ENCODE assay signal across 1 cellular context in the genomic region with DNA sequence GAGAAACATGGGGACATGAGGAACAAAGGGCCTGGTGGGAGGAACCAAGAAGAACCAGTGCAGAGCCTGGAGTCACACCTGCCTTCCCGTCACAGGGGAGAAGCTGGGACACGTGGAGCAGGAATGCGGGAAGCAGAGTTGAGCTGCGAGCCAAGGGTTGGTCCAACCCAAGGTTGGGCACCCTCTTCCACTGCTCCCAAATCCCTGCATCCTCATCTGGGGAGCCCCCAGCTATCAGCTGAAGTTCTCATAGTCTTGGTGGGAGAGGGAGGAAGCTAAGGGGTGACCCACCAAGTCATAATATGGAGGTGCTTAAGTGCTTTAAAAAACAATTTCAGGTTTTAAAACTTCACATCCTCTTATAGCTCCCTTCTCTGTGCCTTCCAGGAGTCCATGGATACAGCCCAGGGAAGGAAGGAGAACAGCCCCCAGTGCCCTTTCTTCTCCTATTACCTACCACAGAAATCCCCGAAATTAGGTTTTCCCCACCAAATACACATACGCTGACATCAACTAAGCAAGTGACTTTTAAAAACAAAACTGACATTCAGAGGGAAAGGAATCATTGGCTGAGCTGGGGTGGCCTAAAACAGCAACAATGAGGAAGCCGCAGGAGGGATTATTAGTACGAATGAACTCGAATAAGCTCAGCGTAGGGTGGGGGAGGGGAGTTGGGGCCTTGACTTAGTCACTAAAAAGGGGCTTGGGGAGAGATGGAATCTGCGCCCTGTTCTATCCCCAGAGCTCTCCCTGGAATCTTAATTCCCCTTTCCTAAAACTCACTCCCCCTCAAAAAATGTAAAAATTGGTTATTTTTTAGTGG.
TF ChIP-seq lines count a peak whose summit lies in the region.

No MANE protein-coding gene starts in this region.

TF ChIP-seq in GM23338, 12 proteins besides CTCF, POLR2A, EP300 and RAD21 (continued from another document):
- TF ChIP-seq, protein P1, sequence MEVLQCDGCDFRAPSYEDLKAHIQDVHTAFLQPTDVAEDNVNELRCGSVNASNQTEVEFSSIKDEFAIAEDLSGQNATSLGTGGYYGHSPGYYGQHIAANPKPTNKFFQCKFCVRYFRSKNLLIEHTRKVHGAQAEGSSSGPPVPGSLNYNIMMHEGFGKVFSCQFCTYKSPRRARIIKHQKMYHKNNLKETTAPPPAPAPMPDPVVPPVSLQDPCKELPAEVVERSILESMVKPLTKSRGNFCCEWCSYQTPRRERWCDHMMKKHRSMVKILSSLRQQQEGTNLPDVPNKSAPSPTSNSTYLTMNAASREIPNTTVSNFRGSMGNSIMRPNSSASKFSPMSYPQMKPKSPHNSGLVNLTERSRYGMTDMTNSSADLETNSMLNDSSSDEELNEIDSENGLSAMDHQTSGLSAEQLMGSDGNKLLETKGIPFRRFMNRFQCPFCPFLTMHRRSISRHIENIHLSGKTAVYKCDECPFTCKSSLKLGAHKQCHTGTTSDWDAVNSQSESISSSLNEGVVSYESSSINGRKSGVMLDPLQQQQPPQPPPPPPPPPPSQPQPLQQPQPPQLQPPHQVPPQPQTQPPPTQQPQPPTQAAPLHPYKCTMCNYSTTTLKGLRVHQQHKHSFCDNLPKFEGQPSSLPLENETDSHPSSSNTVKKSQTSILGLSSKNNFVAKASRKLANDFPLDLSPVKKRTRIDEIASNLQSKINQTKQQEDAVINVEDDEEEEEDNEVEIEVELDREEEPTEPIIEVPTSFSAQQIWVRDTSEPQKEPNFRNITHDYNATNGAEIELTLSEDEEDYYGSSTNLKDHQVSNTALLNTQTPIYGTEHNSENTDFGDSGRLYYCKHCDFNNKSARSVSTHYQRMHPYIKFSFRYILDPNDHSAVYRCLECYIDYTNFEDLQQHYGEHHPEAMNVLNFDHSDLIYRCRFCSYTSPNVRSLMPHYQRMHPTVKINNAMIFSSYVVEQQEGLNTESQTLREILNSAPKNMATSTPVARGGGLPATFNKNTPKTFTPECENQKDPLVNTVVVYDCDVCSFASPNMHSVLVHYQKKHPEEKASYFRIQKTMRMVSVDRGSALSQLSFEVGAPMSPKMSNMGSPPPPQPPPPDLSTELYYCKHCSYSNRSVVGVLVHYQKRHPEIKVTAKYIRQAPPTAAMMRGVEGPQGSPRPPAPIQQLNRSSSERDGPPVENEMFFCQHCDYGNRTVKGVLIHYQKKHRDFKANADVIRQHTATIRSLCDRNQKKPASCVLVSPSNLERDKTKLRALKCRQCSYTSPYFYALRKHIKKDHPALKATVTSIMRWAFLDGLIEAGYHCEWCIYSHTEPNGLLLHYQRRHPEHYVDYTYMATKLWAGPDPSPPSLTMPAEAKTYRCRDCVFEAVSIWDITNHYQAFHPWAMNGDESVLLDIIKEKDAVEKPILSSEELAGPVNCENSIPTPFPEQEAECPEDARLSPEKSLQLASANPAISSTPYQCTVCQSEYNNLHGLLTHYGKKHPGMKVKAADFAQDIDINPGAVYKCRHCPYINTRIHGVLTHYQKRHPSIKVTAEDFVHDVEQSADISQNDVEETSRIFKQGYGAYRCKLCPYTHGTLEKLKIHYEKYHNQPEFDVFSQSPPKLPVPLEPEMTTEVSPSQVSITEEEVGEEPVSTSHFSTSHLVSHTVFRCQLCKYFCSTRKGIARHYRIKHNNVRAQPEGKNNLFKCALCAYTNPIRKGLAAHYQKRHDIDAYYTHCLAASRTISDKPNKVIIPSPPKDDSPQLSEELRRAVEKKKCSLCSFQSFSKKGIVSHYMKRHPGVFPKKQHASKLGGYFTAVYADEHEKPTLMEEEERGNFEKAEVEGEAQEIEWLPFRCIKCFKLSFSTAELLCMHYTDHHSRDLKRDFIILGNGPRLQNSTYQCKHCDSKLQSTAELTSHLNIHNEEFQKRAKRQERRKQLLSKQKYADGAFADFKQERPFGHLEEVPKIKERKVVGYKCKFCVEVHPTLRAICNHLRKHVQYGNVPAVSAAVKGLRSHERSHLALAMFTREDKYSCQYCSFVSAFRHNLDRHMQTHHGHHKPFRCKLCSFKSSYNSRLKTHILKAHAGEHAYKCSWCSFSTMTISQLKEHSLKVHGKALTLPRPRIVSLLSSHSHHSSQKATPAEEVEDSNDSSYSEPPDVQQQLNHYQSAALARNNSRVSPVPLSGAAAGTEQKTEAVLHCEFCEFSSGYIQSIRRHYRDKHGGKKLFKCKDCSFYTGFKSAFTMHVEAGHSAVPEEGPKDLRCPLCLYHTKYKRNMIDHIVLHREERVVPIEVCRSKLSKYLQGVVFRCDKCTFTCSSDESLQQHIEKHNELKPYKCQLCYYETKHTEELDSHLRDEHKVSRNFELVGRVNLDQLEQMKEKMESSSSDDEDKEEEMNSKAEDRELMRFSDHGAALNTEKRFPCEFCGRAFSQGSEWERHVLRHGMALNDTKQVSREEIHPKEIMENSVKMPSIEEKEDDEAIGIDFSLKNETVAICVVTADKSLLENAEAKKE (CRISPR knock-in tag; IDR thresholded peaks at IDR 0.05) = no peak
- TF ChIP-seq STAT1 (IDR thresholded peaks at IDR 0.05; ENCODE audit: unreplicated experiment) (no peak), ZNF114 (CRISPR knock-in tag; IDR thresholded peaks at IDR 0.05) (no peak), EZH2phosphoT487 (IDR thresholded peaks at IDR 0.05; ENCODE audit: unreplicated experiment) (no peak), NANOG (IDR thresholded peaks at IDR 0.05; ENCODE audit: borderline replicate concordance) (no peak), JUNB (IDR thresholded peaks at IDR 0.05; ENCODE audit: unreplicated experiment) (no peak)
- TF ChIP-seq, protein P2, sequence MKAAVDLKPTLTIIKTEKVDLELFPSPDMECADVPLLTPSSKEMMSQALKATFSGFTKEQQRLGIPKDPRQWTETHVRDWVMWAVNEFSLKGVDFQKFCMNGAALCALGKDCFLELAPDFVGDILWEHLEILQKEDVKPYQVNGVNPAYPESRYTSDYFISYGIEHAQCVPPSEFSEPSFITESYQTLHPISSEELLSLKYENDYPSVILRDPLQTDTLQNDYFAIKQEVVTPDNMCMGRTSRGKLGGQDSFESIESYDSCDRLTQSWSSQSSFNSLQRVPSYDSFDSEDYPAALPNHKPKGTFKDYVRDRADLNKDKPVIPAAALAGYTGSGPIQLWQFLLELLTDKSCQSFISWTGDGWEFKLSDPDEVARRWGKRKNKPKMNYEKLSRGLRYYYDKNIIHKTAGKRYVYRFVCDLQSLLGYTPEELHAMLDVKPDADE (IDR thresholded peaks at IDR 0.05) = no peak
